Comparison of ENCODE assay signal across 29 cellular contexts in genomic region chr18:54052732-54053131, GRCh38.
"Had no signal": no experiment of that assay in that cellular context is flagged by ENCODE, and none has a peak within 500 bp of the region (broad histone marks: within the 10 kb centered on the region; RNA-seq: fewer than 3 reads in every experiment).

No MANE protein-coding gene starts in this region.

- H3K9me3 ChIP-seq: adrenal gland, body of pancreas, colonic mucosa, esophagus squamous epithelium had no signal

- H3K4me3 ChIP-seq: adrenal gland, body of pancreas, cardiac muscle cell, colonic mucosa, esophagus squamous epithelium had no signal

- H3K27ac ChIP-seq: adrenal gland, body of pancreas, cardiac muscle cell, colonic mucosa, epithelial cell of prostate, esophagus squamous epithelium, WERI-Rb-1 had no signal

- H3K36me3 ChIP-seq: adrenal gland, cardiac muscle cell, colonic mucosa, esophagus squamous epithelium, WERI-Rb-1 had no signal

- ATAC-seq: activated CD4-positive, CD25-positive, alpha-beta regulatory T cell treated with anti-CD3 and anti-CD28 coated beads, Interleukin-2, amount 50 U/mL, for 24 hours; activated CD8-positive, alpha-beta T cell treated with anti-CD3 and anti-CD28 coated beads for 36 hours; activated T-cell treated with anti-CD3 and anti-CD28 coated beads, Interleukin-2, amount 50 U/mL, for 4 hours; activated T-helper 17 cell treated with anti-CD3 and anti-CD28 coated beads, Interleukin-2, amount 50 U/mL, for 72 hours; body of pancreas; T-helper 17 cell had no signal

- H3K27me3 ChIP-seq: adrenal gland, body of pancreas, cardiac muscle cell, colonic mucosa, esophagus squamous epithelium had no signal

- DNase-seq: activated B cell treated with CpG ODN at 0.5 μM for 24 hours; activated CD4-positive, alpha-beta T cell treated with anti-CD3 and anti-CD28 coated beads for 48 hours; activated CD4-positive, alpha-beta T cell treated with anti-CD3 and anti-CD28 coated beads, Interleukin-2, amount 50 U/mL, for 1 hour; activated CD4-positive, alpha-beta T cell treated with anti-CD3 and anti-CD28 coated beads, Interleukin-2, amount 50 U/mL, for 48 hours; activated CD8-positive, alpha-beta memory T cell treated with anti-CD3 and anti-CD28 coated beads for 24 hours; activated CD8-positive, alpha-beta T cell treated with anti-CD3 and anti-CD28 coated beads for 36 hours; activated effector memory CD4-positive, alpha-beta T cell treated with Interleukin-2 at 50 U/mL for 16 hours; activated gamma-delta T cell treated with Interleukin-2 at 50 U/mL for 16 hours; activated naive CD4-positive, alpha-beta T cell treated with anti-CD3 and anti-CD28 coated beads, Interleukin-2, amount 50 U/mL, for 16 hours; activated naive CD4-positive, alpha-beta T cell treated with Interleukin-2 at 50 U/mL for 16 hours; activated T-cell treated with anti-CD3 and anti-CD28 coated beads, Interleukin-2, amount 50 U/mL, for 4 hours; adrenal gland; amygdala; aorta; body of pancreas; central memory CD4-positive, alpha-beta T cell; cerebellar nuclear complex; colonic mucosa; effector CD8-positive, alpha-beta T cell; esophagus squamous epithelium; head of caudate nucleus; T-helper 1 cell; T-helper 17 cell; T1000; WERI-Rb-1 had no signal

- H3K4me1 ChIP-seq: adrenal gland, body of pancreas, colonic mucosa, esophagus squamous epithelium had no signal
